Comparison of ENCODE assay signal across 12 cellular contexts in genomic region chr19:46078573-46079332, GRCh38. TPM values are rescaled to one million over a fixed set of nuclear protein-coding genes. Genes with fewer than 3 reads are reported as not detected.
DNase-seq lines count a peak whose midpoint lies in the region; ATAC-seq, FAIRE-seq and TF ChIP-seq lines count a peak whose summit lies in the region.
"Not testable (repeated sequence)": the region's sequence is repeated elsewhere in the genome, so short reads cannot be mapped to it uniquely, and the experiment has no call there.
"Had no signal": no experiment of that assay in that cellular context is flagged by ENCODE, and none has a peak within 500 bp of the region (broad histone marks: within the 10 kb centered on the region; RNA-seq: fewer than 3 reads in every experiment).

No MANE protein-coding gene starts in this region.

- H3K9ac ChIP-seq in Karpas-422 (ENCODE audit: low read length): not testable (repeated sequence)

- not testable (repeated sequence) for H3K4me3 Mint-ChIP-seq in activated naive CD8-positive, alpha-beta T cell treated with anti-CD3 and anti-CD28 coated beads, Interleukin-2, amount 50 U/mL, for 24 hours

- H3K27ac ChIP-seq in Karpas-422 (ENCODE audit: low read length): not testable (repeated sequence)

- not testable (repeated sequence) for H4K20me1 ChIP-seq in Karpas-422 (ENCODE audit: insufficient read depth, low read depth, low read length)

- intact Hi-C loops in posterior cingulate gyrus (cut with DNase I): loop anchor here (10.0 kb wide), 1 partner anchor 174 kb away; the partner anchor contains the start of gene MYPOP

- not testable (repeated sequence) for H3K9me2 ChIP-seq in Karpas-422 (replicated peaks; ENCODE audit: insufficient read depth, low read length)

- H2AFZ ChIP-seq in Karpas-422 (ENCODE audit: low read length): not testable (repeated sequence)

- not testable (repeated sequence) for H3K27me3 ChIP-seq in Karpas-422 (ENCODE audit: low read length)
- peaks cover 22% of the 10 kb centered on the region for H3K27me3 ChIP-seq in kidney epithelial cell (ENCODE audit: control insufficient read depth, insufficient read depth, low read length)

- H3K36me3 Mint-ChIP-seq in activated naive CD8-positive, alpha-beta T cell treated with anti-CD3 and anti-CD28 coated beads, Interleukin-2, amount 50 U/mL, for 24 hours (ENCODE audit: low read depth): not testable (repeated sequence)

- DNase-seq in ELF-1 (ENCODE audit: low read depth, low spot score): peak; percentile 62
- peak; percentile 70 for DNase-seq in Karpas-422
- DNase-seq in RCC 7860 (ENCODE audit: low spot score): peak; percentile 20
- peak; percentile 28 for DNase-seq in activated naive CD8-positive, alpha-beta T cell treated with anti-CD3 and anti-CD28 coated beads, Interleukin-2, amount 50 U/mL, for 24 hours
- not testable (repeated sequence) for DNase-seq in kidney epithelial cell (ENCODE audit: low read depth)
- DNase-seq in posterior cingulate gyrus: peak; percentile 42 to 94 (median 60)
- DNase-seq in urothelium cell line (ENCODE audit: low spot score): peak; percentile 60

- H3K4me1 ChIP-seq in Karpas-422 (ENCODE audit: low read length): not testable (repeated sequence)

- not testable (repeated sequence) for H3K36me3 ChIP-seq in Karpas-422 (ENCODE audit: insufficient read depth, low read length); kidney epithelial cell (ENCODE audit: control insufficient read depth, insufficient read depth, low read length)

- not testable (repeated sequence) for H3K27ac Mint-ChIP-seq in activated naive CD8-positive, alpha-beta T cell treated with anti-CD3 and anti-CD28 coated beads, Interleukin-2, amount 50 U/mL, for 24 hours

- H3K4me2 ChIP-seq in Karpas-422 (ENCODE audit: low read depth, low read length, poor library complexity, severe bottlenecking): not testable (repeated sequence)

- not testable (repeated sequence) for H3K9me3 Mint-ChIP-seq in activated naive CD8-positive, alpha-beta T cell treated with anti-CD3 and anti-CD28 coated beads, Interleukin-2, amount 50 U/mL, for 24 hours

- H3K27me3 Mint-ChIP-seq in activated naive CD8-positive, alpha-beta T cell treated with anti-CD3 and anti-CD28 coated beads, Interleukin-2, amount 50 U/mL, for 24 hours: peaks cover 86% of the 10 kb centered on the region

- FAIRE-seq in RCC 7860 (lab: Jason Lieb, UNC); urothelium cell line (lab: Jason Lieb, UNC): not testable (repeated sequence)

- ATAC-seq in activated naive CD8-positive, alpha-beta T cell treated with anti-CD3 and anti-CD28 coated beads, Interleukin-2, amount 50 U/mL, for 24 hours: not testable (repeated sequence)
- peak; percentile 26 for ATAC-seq in esophagus mucosa

- TF ChIP-seq CTCF in kidney epithelial cell (IDR thresholded peaks at IDR 0.05; ENCODE audit: insufficient read depth, low read length, poor library complexity, severe bottlenecking): peak; percentile 43

- H3K79me2 ChIP-seq in Karpas-422 (ENCODE audit: low read length): not testable (repeated sequence)

- peaks cover 11% of the 10 kb centered on the region for H3K4me1 Mint-ChIP-seq in activated naive CD8-positive, alpha-beta T cell treated with anti-CD3 and anti-CD28 coated beads, Interleukin-2, amount 50 U/mL, for 24 hours

- H3K4me3 ChIP-seq in Karpas-422 (ENCODE audit: low read length); kidney epithelial cell (ENCODE audit: low read depth, low read length): not testable (repeated sequence)

- not testable (repeated sequence) for H3K9me3 ChIP-seq in Karpas-422 (ENCODE audit: low read length)

RNA-seq across cellular contexts. Expression of gene IGFL4, which starts 38.0 kb away (rescaled TPM):
- not detected in 2 replicates for total RNA-seq in Karpas-422 (2014; rRNA removed; shearing (Covaris generic); ENCODE audit: low replicate concordance)
- 0.24 TPM for total RNA-seq in esophagus mucosa
- not detected in 2 replicates for total RNA-seq in kidney epithelial cell
- total RNA-seq: activated CD8-positive, alpha-beta memory T cell treated with anti-CD3 and anti-CD28 coated beads, Interleukin-2, amount 10 ng/mL, durations not matched to agents 7 days and 5 days; Right ventricle myocardium superior; ureter had no signal

RNA-seq across cellular contexts. Expression of gene IGFL3, which starts 45.7 kb away (rescaled TPM):
- not detected in 2 replicates for total RNA-seq in Karpas-422 (2014; rRNA removed; shearing (Covaris generic); ENCODE audit: low replicate concordance)
- not detected for total RNA-seq in esophagus mucosa
- not detected in 2 replicates for total RNA-seq in kidney epithelial cell
- total RNA-seq: activated CD8-positive, alpha-beta memory T cell treated with anti-CD3 and anti-CD28 coated beads, Interleukin-2, amount 10 ng/mL, durations not matched to agents 7 days and 5 days; Right ventricle myocardium superior; skeletal muscle tissue; ureter had no signal

RNA-seq across cellular contexts. Expression of gene PGLYRP1, which starts 55.9 kb away (rescaled TPM):
- total RNA-seq in Karpas-422 (2014; rRNA removed; shearing (Covaris generic); ENCODE audit: low replicate concordance): not detected in 2 replicates
- total RNA-seq in esophagus mucosa (not detected), kidney epithelial cell (not detected in 2 replicates)
- total RNA-seq: activated CD8-positive, alpha-beta memory T cell treated with anti-CD3 and anti-CD28 coated beads, Interleukin-2, amount 10 ng/mL, durations not matched to agents 7 days and 5 days; Right ventricle myocardium superior; ureter had no signal
